Comparison of ENCODE assay signal across 8 cellular contexts in the genomic region with DNA sequence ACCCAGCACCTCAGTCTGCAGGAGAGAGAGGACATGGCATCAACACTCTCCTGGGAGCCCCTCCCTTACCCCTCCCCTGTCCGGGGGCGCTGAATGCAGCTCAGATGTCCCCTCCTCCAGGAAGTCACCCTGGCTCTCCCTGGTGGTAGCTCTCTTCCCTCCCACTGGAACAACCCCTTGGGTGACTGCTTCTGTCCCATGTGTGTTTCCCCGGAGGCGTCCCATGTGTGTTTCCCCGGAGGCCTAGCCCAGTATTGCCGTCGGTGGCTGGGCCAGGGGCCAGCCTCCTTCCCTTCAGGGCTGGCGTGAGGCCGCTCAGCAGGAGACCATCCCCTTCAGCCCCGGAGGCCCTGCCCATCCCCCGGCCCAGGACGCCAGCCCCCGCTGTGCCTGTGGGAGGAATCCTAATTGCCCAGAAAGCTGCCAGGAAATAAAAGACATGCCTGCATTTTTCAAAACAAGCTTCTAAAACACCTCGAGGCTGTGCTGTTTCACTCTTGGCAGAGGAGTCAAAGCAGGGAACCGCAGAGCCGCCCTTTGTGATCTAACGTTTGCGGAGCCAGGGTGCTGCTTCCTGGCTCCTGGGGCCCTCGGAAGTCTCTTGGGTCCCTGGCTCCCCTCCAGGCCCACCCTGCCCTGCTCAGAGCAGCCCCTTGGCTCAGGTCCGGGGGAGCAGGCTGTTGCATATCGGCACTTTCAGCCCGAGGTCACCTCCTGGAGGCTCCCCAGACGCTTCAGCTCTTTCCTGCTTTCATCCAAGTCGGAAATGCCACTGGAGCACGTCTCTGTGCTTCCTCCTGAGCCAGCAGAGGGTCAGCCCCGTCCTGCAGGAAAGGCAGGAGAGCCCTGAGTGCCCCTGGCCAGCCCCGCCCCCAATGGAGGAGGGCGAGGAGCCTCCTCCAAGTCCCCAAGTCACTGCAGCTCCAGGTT. TPM values are rescaled to one million over a fixed set of nuclear protein-coding genes. Genes with fewer than 3 reads are reported as not detected.
DNase-seq lines count a peak whose midpoint lies in the region; ATAC-seq and TF ChIP-seq lines count a peak whose summit lies in the region.

No MANE protein-coding gene starts in this region.

- peak; percentile 10 for TF ChIP-seq CTCF in GM10248 (IDR thresholded peaks at IDR 0.05; ENCODE audit: control extremely low read depth, extremely low read depth, low read depth, missing control alignments)

- H3K27me3 ChIP-seq in skeletal muscle tissue (ENCODE audit: control insufficient read depth in 3 of 3, insufficient read depth in 3 of 3, low read length in 3 of 3) = no peaks in the 10 kb centered on the region

- H3K27ac ChIP-seq in skeletal muscle tissue (ENCODE audit: low read depth, low read length) = no peak overlapping the region

- peak overlapping the region in 2 of 3 donors; percentile 15 to 56 for H3K4me3 ChIP-seq in skeletal muscle tissue (ENCODE audit: low read length in 3 of 3)

- peak overlapping the region; percentile 59 to 91 for H3K27ac Mint-ChIP-seq in T-cell

- peaks cover 4 to 13% (median 11%) of the 10 kb centered on the region in 3 donors for H3K9me3 Mint-ChIP-seq in T-cell

- H3K4me1 ChIP-seq in skeletal muscle tissue (ENCODE audit: control insufficient read depth in 3 of 3, insufficient read depth in 3 of 3, low read length in 3 of 3) = peaks cover 13 to 48% (median 45%) of the 10 kb centered on the region in 3 donors

- H3K9ac ChIP-seq in skeletal muscle tissue (ENCODE audit: low read depth in 1 of 3, low read length in 3 of 3) = peak overlapping the region in 1 of 3 donors; percentile 60

- peak overlapping the region; percentile 17 to 76 (median 56) for H3K4me3 Mint-ChIP-seq in T-cell

- DNase-seq in GM10248 (ENCODE audit: extremely low spot score) (no peak), T-cell (peak in 33 of 34 experiments; percentile 26 to 76 (median 51)), iris pigment epithelial cell (ENCODE audit: low read depth) (peak; percentile 82), NCI-H1048 (lab: John Stamatoyannopoulos, UW) (no peak), SHP77 (lab: John Stamatoyannopoulos, UW) (no peak)
- peak; percentile 44 for DNase-seq in central memory CD4-positive, alpha-beta T cell

- peaks cover 0 to 13% of the 10 kb centered on the region in 2 donors for H3K27me3 Mint-ChIP-seq in T-cell

- peaks cover 43 to 52% (median 45%) of the 10 kb centered on the region in 3 donors for H3K4me1 Mint-ChIP-seq in T-cell

- POLR2A ChIA-PET in GM10248 (lab: Yijun Ruan, JAX) (no interaction called here), T-cell (lab: Charles Lee) (interaction anchor here in 1 of 2 donors (0.6 kb wide), 1 partner anchor 122 kb away, joined by 3 read pairs; no protein-coding TSS in a partner anchor)

- H3K9me3 ChIP-seq in skeletal muscle tissue (ENCODE audit: control insufficient read depth in 3 of 3, low read length in 3 of 3) = no peaks in the 10 kb centered on the region

- peaks cover 5% of the 10 kb centered on the region for H3K36me3 Mint-ChIP-seq in T-cell

- H3K36me3 ChIP-seq in skeletal muscle tissue (ENCODE audit: control insufficient read depth in 3 of 3, insufficient read depth in 3 of 3, low read length in 3 of 3) = peaks cover 0 to 4% (median 2%) of the 10 kb centered on the region in 3 donors

- CTCF ChIA-PET in GM10248 (lab: Yijun Ruan, JAX) (interaction anchor here (1.0 to 1.5 kb wide), 2 partner anchors 12 to 26 kb away, joined by 3 to 4 read pairs; no protein-coding TSS in a partner anchor), T-cell (lab: Charles Lee) (interaction anchor here in 1 of 2 donors (1.6 kb wide), 1 partner anchor 68 kb away, joined by 4 read pairs; no protein-coding TSS in a partner anchor)

- ATAC-seq in T-cell (replicated peaks in 1 of 4) = peak; percentile 86 to 88 (median 88)
- no peak for ATAC-seq in GM21529 (IDR thresholded peaks at IDR 0.05; ENCODE audit: unreplicated experiment)

RNA-seq across cellular contexts. Expression of a gene that starts 11.4 kb away (rescaled TPM):
- 10 to 100 TPM; 37.7 to 82.5 (median 69.4) TPM for total RNA-seq in T-cell
- total RNA-seq in skeletal muscle tissue = 4.7 TPM

Comparison
In these comparisons a context has a peak if more than half of its experiments do, and no peak if none do; other contexts are left out.
1. DNase-seq: peak in T-cell (33 of 34), central memory CD4-positive, alpha-beta T cell (single experiment) and iris pigment epithelial cell (single experiment); none in GM10248 (single experiment), NCI-H1048 (single experiment) and SHP77 (0 of 2).